Comparison of ENCODE assay signal across 8 cellular contexts in the genomic region with DNA sequence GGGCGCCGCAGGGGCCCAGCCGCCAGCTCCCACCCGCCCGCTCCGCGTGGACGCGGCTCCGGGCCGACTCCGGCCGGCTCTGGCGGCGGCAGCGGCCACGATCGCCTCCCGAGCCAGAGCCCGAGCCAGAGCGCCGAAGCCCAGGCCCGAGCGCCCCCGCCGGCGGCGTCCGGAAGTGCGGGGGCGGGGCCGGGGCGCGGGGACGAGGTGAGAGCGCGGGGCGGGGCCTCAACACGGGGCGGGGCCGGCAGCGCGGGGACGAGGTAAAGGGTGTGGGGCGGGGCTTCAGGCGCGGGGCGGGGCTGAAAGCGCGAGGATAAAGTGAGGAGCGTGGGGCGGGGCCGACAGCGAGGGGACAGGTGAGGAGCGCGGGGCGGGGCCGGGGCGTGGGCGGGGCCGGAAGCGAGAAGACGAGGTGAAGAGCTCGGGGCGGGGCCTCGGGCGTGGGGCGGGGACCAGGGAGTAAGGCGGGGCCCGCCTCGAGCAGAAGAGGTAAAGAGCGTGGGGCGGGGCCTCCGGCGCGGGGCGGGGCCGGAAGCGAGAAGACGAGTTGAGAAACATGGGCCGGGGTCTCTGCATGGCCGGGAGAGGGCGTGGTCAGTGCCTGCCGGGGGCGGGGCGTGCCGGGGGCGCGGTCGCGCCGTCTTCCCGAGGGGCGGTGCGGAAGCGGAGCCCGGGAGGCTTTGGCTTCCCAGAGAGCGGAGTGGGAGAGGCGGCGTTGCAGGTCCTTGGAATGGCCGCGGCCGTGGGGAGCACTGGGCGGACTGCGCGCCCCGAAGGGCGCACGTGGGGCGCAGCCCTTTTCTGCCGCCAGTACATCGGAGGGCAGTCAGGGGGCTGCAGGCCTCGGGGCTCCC. TPM values are rescaled to one million over a fixed set of nuclear protein-coding genes. Genes with fewer than 3 reads are reported as not detected.
DNase-seq lines count a peak whose midpoint lies in the region; ATAC-seq and TF ChIP-seq lines count a peak whose summit lies in the region.

A gene with protein sequence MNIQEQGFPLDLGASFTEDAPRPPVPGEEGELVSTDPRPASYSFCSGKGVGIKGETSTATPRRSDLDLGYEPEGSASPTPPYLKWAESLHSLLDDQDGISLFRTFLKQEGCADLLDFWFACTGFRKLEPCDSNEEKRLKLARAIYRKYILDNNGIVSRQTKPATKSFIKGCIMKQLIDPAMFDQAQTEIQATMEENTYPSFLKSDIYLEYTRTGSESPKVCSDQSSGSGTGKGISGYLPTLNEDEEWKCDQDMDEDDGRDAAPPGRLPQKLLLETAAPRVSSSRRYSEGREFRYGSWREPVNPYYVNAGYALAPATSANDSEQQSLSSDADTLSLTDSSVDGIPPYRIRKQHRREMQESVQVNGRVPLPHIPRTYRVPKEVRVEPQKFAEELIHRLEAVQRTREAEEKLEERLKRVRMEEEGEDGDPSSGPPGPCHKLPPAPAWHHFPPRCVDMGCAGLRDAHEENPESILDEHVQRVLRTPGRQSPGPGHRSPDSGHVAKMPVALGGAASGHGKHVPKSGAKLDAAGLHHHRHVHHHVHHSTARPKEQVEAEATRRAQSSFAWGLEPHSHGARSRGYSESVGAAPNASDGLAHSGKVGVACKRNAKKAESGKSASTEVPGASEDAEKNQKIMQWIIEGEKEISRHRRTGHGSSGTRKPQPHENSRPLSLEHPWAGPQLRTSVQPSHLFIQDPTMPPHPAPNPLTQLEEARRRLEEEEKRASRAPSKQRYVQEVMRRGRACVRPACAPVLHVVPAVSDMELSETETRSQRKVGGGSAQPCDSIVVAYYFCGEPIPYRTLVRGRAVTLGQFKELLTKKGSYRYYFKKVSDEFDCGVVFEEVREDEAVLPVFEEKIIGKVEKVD (minus strand): TSS at position 177 of the 857 bp plus-strand sequence. CDS start 5,698 bp downstream, outside the sequence.

- DNase-seq in NCI-H187 (lab: John Stamatoyannopoulos, UW) = peak; percentile 100
- DNase-seq in T-helper 17 cell = peak; percentile 100
- DNase-seq in amygdala (lab: John Stamatoyannopoulos, UW) = peak in 55 of 56 donors; percentile 60 to 99 (median 88)
- peak; percentile 100 for DNase-seq in left ventricle myocardium superior
- DNase-seq in prostate gland (ENCODE audit: low spot score) = peak; percentile 100
- peak; percentile 100 for DNase-seq in ureter (ENCODE audit: low spot score)

- H3K4me3 ChIP-seq in prostate gland = peak within 1 kb of the TSS; percentile 60 to 69

- peak; percentile 64 for ATAC-seq in HG02852 (IDR thresholded peaks at IDR 0.05; ENCODE audit: unreplicated experiment)
- peak; percentile 88 for ATAC-seq in T-helper 17 cell
- ATAC-seq in left ventricle myocardium superior = peak; percentile 93

- peak; percentile 98 for TF ChIP-seq POLR2A in prostate gland (IDR thresholded peaks at IDR 0.05)

- peaks cover 27% of the 10 kb centered on the region for H3K4me1 Mint-ChIP-seq in T-helper 17 cell

- peaks cover 7% of the 10 kb centered on the region for H3K4me1 ChIP-seq in prostate gland (replicated peaks)

- intact Hi-C loops in left ventricle myocardium superior (cut with micrococcal nuclease) (no loop called here), prostate gland (cut with DNase I) (loop anchor here (5.0 kb wide), 1 partner anchor 125 kb away; a partner anchor contains a TSS)

- H3K36me3 ChIP-seq in prostate gland = no peaks in the 10 kb centered on the region

- no peaks in the 10 kb centered on the region for H3K36me3 Mint-ChIP-seq in T-helper 17 cell (ENCODE audit: low read depth)

- H3K4me3 Mint-ChIP-seq in T-helper 17 cell = peak within 1 kb of the TSS; percentile 95

- no peaks in the 10 kb centered on the region for H3K27me3 ChIP-seq in prostate gland (replicated peaks; ENCODE audit: insufficient read depth)

- H3K27ac ChIP-seq in prostate gland = peak within 1 kb of the TSS; percentile 61 to 70

- no peaks in the 10 kb centered on the region for H3K27me3 Mint-ChIP-seq in T-helper 17 cell

- no peaks in the 10 kb centered on the region for H3K9me3 ChIP-seq in T-helper 17 cell (ENCODE audit: control insufficient read depth, low read length, poor library complexity, severe bottlenecking)
- H3K9me3 ChIP-seq in prostate gland = no peaks in the 10 kb centered on the region

- peak; percentile 54 for TF ChIP-seq CTCF in GM12873 (IDR thresholded peaks at IDR 0.05; ENCODE audit: insufficient read depth, low read depth, low read length, missing control alignments)
- peak; percentile 34 to 66 (median 58) for TF ChIP-seq CTCF in prostate gland (IDR thresholded peaks at IDR 0.05)

- H3K27ac Mint-ChIP-seq in T-helper 17 cell = peak within 1 kb of the TSS; percentile 95

- WGBS in prostate gland = 1% methylated on average over 77 of the region's 113 CpGs

RNA-seq across cellular contexts. Expression of the gene that starts here (rescaled TPM):
- total RNA-seq in T-helper 17 cell = 10 to 100 TPM; 38.9 to 42.5 TPM
- total RNA-seq in left ventricle myocardium superior = 14.4 TPM
- total RNA-seq in prostate gland = 10 to 100 TPM; 31.2 to 35.2 TPM
- 20.1 TPM for total RNA-seq in ureter

Comparison
In these comparisons a context has a peak if more than half of its experiments do, and no peak if none do; other contexts are left out.
1. Peak in every context shown above with its lines: DNase-seq, ATAC-seq, H3K4me3 ChIP-seq and H3K27ac ChIP-seq.